In the genomic region with DNA sequence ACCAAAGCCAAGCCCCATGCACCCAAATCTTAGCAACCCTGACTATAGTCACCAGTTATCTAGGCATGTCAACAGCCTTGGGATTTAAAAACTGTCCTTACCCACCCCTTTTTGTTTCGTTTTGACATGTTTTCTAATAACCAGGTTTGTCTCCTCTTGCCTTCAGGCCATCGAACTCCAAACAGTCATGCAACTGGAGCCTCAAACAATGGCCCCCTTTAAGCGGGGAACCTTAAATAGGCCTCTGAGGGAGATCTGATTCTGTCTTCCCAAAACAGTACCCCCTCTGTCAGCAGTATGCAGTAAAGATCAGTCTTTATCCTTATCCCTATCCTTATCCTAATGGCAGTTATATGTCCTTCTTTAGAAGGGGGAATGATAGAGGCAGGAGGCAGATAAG, we compare ENCODE assay signal across 18 cellular contexts.
DNase-seq lines count a peak whose midpoint lies in the region; ATAC-seq and TF ChIP-seq lines count a peak whose summit lies in the region.
"Had no signal": no experiment of that assay in that cellular context is flagged by ENCODE, and none has a peak within 500 bp of the region (broad histone marks: within the 10 kb centered on the region; RNA-seq: fewer than 3 reads in every experiment).

No MANE protein-coding gene starts in this region.

- in situ Hi-C loops in G401 (cut with HindIII; ENCODE audit: low sequenced_read_pairs), result loop anchor here (25.0 kb wide), 1 partner anchor 103 kb away; no protein-coding TSS in a partner anchor

- H3K27me3 Mint-ChIP-seq in WTC11 (ENCODE audit: low read depth), result no peaks in the 10 kb centered on the region
- no peaks in the 10 kb centered on the region for H3K27me3 Mint-ChIP-seq in activated CD4-positive, alpha-beta memory T cell treated with anti-CD3 and anti-CD28 coated beads, Interleukin-2, amount 10 ng/mL, durations not matched to agents 7 days and 5 days

- peak overlapping the region; percentile 62 for H3K27ac ChIP-seq in osteoblast (ENCODE audit: low read depth, low read length)

- H3K79me2 ChIP-seq in osteoblast (ENCODE audit: insufficient read depth, low read length), result no peaks in the 10 kb centered on the region

- no peaks in the 10 kb centered on the region for H4K20me1 ChIP-seq in osteoblast (ENCODE audit: insufficient read depth, low read length)

- peaks cover 25% of the 10 kb centered on the region for H3K9me3 Mint-ChIP-seq in WTC11
- H3K9me3 Mint-ChIP-seq in activated CD4-positive, alpha-beta memory T cell treated with anti-CD3 and anti-CD28 coated beads, Interleukin-2, amount 10 ng/mL, durations not matched to agents 7 days and 5 days, result no peaks in the 10 kb centered on the region

- POLR2A ChIA-PET in WTC11 (lab: Charles Lee), result no interaction called here
- POLR2A ChIA-PET in activated CD4-positive, alpha-beta memory T cell treated with anti-CD3 and anti-CD28 coated beads, Interleukin-2, amount 10 ng/mL, durations not matched to agents 7 days and 5 days (lab: Charles Lee), result no interaction called here

- H2AFZ ChIP-seq in osteoblast (ENCODE audit: low read length), result no peak overlapping the region

- no peak overlapping the region for H3K4me2 ChIP-seq in osteoblast (ENCODE audit: insufficient read depth, low read length)
- H3K4me2 ChIP-seq: SK-N-SH had no signal

- DNase-seq in G401 (ENCODE audit: low spot score), result peak; percentile 41
- no peak for DNase-seq in WTC11 (ENCODE audit: low spot score)
- peak; percentile 26 for DNase-seq in epidermal melanocyte (ENCODE audit: insufficient read length, low spot score)
- no peak for DNase-seq in osteoblast (ENCODE audit: insufficient read length, low spot score, missing footprints)
- DNase-seq in activated CD4-positive, alpha-beta memory T cell treated with anti-CD3 and anti-CD28 coated beads, Interleukin-2, amount 10 ng/mL, durations not matched to agents 7 days and 5 days, result no peak
- DNase-seq in COR-L47 (lab: John Stamatoyannopoulos, UW), result no peak
- no peak for DNase-seq in NCI-H187 (lab: John Stamatoyannopoulos, UW)
- DNase-seq: C1 segment of cervical spinal cord; CD8-positive, alpha-beta memory T cell; DMS79 treated with DMSO at 0.1 percent for 48 hours; H7; NCI-H1105 treated with DMSO at 0.1 percent for 48 hours; NCI-H1694; NCI-H748 treated with DMSO at 0.1 percent for 48 hours; NK-92 treated with Interleukin-12 subunit alpha and Interleukin-12 subunit beta, amount 100 ng/mL, for 24 hours; SHP77; SK-N-SH had no signal

- no peak overlapping the region for H3K4me3 ChIP-seq in osteoblast (ENCODE audit: insufficient read depth, low read length)

- peaks cover 28% of the 10 kb centered on the region for H3K36me3 Mint-ChIP-seq in WTC11
- H3K36me3 Mint-ChIP-seq in activated CD4-positive, alpha-beta memory T cell treated with anti-CD3 and anti-CD28 coated beads, Interleukin-2, amount 10 ng/mL, durations not matched to agents 7 days and 5 days (ENCODE audit: low read depth), result no peaks in the 10 kb centered on the region

- H3K4me1 Mint-ChIP-seq in WTC11, result peaks cover 54% of the 10 kb centered on the region
- no peaks in the 10 kb centered on the region for H3K4me1 Mint-ChIP-seq in activated CD4-positive, alpha-beta memory T cell treated with anti-CD3 and anti-CD28 coated beads, Interleukin-2, amount 10 ng/mL, durations not matched to agents 7 days and 5 days
- H3K4me1 Mint-ChIP-seq: CD8-positive, alpha-beta memory T cell had no signal

- H3K4me1 ChIP-seq in osteoblast (ENCODE audit: insufficient read depth, low read length), result peaks cover 15% of the 10 kb centered on the region

- no peak overlapping the region for H3K4me3 Mint-ChIP-seq in WTC11
- H3K4me3 Mint-ChIP-seq in activated CD4-positive, alpha-beta memory T cell treated with anti-CD3 and anti-CD28 coated beads, Interleukin-2, amount 10 ng/mL, durations not matched to agents 7 days and 5 days, result no peak overlapping the region
- H3K4me3 Mint-ChIP-seq: CD8-positive, alpha-beta memory T cell had no signal

- H3K27me3 ChIP-seq in osteoblast (ENCODE audit: insufficient read depth, low read length), result no peaks in the 10 kb centered on the region

- no peaks in the 10 kb centered on the region for H3K36me3 ChIP-seq in osteoblast (ENCODE audit: insufficient read depth, low read length)

- no peak for ATAC-seq in WTC11
- ATAC-seq in HG03565 (IDR thresholded peaks at IDR 0.05; ENCODE audit: unreplicated experiment), result no peak

- H3K9me3 ChIP-seq in osteoblast (ENCODE audit: low read depth, low read length), result no peaks in the 10 kb centered on the region
- H3K9me3 ChIP-seq: SK-N-SH had no signal

- TF ChIP-seq CTCF in WTC11 (IDR thresholded peaks at IDR 0.05) (no peak), osteoblast (IDR thresholded peaks at IDR 0.05; ENCODE audit: extremely low read depth, low read depth, low read length) (no peak)

- H3K27ac Mint-ChIP-seq in WTC11, result peak overlapping the region; percentile 39
- H3K27ac Mint-ChIP-seq in activated CD4-positive, alpha-beta memory T cell treated with anti-CD3 and anti-CD28 coated beads, Interleukin-2, amount 10 ng/mL, durations not matched to agents 7 days and 5 days, result no peak overlapping the region
- H3K27ac Mint-ChIP-seq: CD8-positive, alpha-beta memory T cell had no signal

- CTCF ChIA-PET in WTC11 (lab: Charles Lee), result no interaction called here
- CTCF ChIA-PET in activated CD4-positive, alpha-beta memory T cell treated with anti-CD3 and anti-CD28 coated beads, Interleukin-2, amount 10 ng/mL, durations not matched to agents 7 days and 5 days (lab: Charles Lee), result no interaction called here

TF ChIP-seq in WTC11, 78 proteins besides CTCF, POLR2A, EP300 and RAD21:
- TF ChIP-seq ZNF121 (CRISPR knock-in tag; IDR thresholded peaks at IDR 0.05) (no peak), ZNF263 (CRISPR knock-in tag; IDR thresholded peaks at IDR 0.05; ENCODE audit: low read depth) (no peak), MYBL2 (CRISPR knock-in tag; IDR thresholded peaks at IDR 0.05) (no peak), ELF4 (CRISPR knock-in tag; IDR thresholded peaks at IDR 0.05; ENCODE audit: low read depth) (no peak), HMGA2 (CRISPR knock-in tag; IDR thresholded peaks at IDR 0.05) (no peak), TEAD1 (CRISPR knock-in tag; IDR thresholded peaks at IDR 0.05) (no peak), NR3C1 (CRISPR knock-in tag; conservative IDR thresholded peaks at IDR 0.05; ENCODE audit: low read depth) (no peak), FOXP1 (CRISPR knock-in tag; IDR thresholded peaks at IDR 0.05; ENCODE audit: borderline replicate concordance) (no peak), ZNF138 (CRISPR knock-in tag; conservative IDR thresholded peaks at IDR 0.05) (no peak), SMAD3 (CRISPR knock-in tag; IDR thresholded peaks at IDR 0.05; ENCODE audit: borderline replicate concordance) (no peak), ZNF232 (CRISPR knock-in tag; IDR thresholded peaks at IDR 0.05) (no peak)
- TF ChIP-seq, protein P1, sequence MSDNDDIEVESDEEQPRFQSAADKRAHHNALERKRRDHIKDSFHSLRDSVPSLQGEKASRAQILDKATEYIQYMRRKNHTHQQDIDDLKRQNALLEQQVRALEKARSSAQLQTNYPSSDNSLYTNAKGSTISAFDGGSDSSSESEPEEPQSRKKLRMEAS (CRISPR knock-in tag; IDR thresholded peaks at IDR 0.05), result no peak
- TF ChIP-seq, protein P2, sequence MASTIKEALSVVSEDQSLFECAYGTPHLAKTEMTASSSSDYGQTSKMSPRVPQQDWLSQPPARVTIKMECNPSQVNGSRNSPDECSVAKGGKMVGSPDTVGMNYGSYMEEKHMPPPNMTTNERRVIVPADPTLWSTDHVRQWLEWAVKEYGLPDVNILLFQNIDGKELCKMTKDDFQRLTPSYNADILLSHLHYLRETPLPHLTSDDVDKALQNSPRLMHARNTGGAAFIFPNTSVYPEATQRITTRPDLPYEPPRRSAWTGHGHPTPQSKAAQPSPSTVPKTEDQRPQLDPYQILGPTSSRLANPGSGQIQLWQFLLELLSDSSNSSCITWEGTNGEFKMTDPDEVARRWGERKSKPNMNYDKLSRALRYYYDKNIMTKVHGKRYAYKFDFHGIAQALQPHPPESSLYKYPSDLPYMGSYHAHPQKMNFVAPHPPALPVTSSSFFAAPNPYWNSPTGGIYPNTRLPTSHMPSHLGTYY (CRISPR knock-in tag; IDR thresholded peaks at IDR 0.05), result no peak

Comparison
In these comparisons a context has a peak if more than half of its experiments do, and no peak if none do; other contexts are left out.
1. DNase-seq: peak in G401 (single experiment) and epidermal melanocyte (single experiment); none in WTC11 (single experiment), osteoblast (single experiment), activated CD4-positive, alpha-beta memory T cell treated with anti-CD3 and anti-CD28 coated beads, Interleukin-2, amount 10 ng/mL, durations not matched to agents 7 days and 5 days (single experiment), COR-L47 (single experiment) and NCI-H187 (0 of 2).